11 cellular contexts compared by ENCODE assay signal in genomic region chrY:13705197-13705596, GRCh38. TPM values are rescaled to one million over a fixed set of nuclear protein-coding genes. Genes with fewer than 3 reads are reported as not detected.
DNase-seq lines count a peak whose midpoint lies in the region; ATAC-seq and TF ChIP-seq lines count a peak whose summit lies in the region.
"Had no signal": no experiment of that assay in that cellular context is flagged by ENCODE, and none has a peak within 500 bp of the region (broad histone marks: within the 10 kb centered on the region; RNA-seq: fewer than 3 reads in every experiment).

No MANE protein-coding gene starts in this region.

- intact Hi-C loops in heart left ventricle (cut with DNase I) = loop anchor here in 1 of 10 donors (10.0 kb wide), 1 partner anchor 270 kb away; no protein-coding TSS in a partner anchor
- intact Hi-C loops in left ventricle myocardium superior (cut with micrococcal nuclease) = no loop called here
- intact Hi-C loops in thyroid gland (cut with DNase I) = no loop called here

- no peak for ATAC-seq in heart left ventricle
- no peak for ATAC-seq in left ventricle myocardium superior
- ATAC-seq in GM19351 (IDR thresholded peaks at IDR 0.05; ENCODE audit: unreplicated experiment) = no peak
- no peak for ATAC-seq in HG03095 (IDR thresholded peaks at IDR 0.05; ENCODE audit: unreplicated experiment)
- no peak for ATAC-seq in HG03039 (IDR thresholded peaks at IDR 0.05; ENCODE audit: unreplicated experiment)
- ATAC-seq: body of pancreas had no signal

- H3K9me3 ChIP-seq in heart left ventricle (no peaks in the 10 kb centered on the region), iPS DF 6.9 (ENCODE audit: control insufficient read depth, insufficient read depth, low read length) (no peaks in the 10 kb centered on the region), thyroid gland (no peaks in the 10 kb centered on the region)
- H3K9me3 ChIP-seq: body of pancreas had no signal

- TF ChIP-seq POLR2A in heart left ventricle (IDR thresholded peaks at IDR 0.05) (no peak), thyroid gland (IDR thresholded peaks at IDR 0.05) (no peak)

- peak overlapping the region in 7 of 12 donors; percentile 40 to 70 (median 60) for H3K4me3 ChIP-seq in heart left ventricle
- H3K4me3 ChIP-seq in iPS DF 6.9 (ENCODE audit: low read length) = peak overlapping the region; percentile 14; the same call in 1 of the 2 replicates
- H3K4me3 ChIP-seq in thyroid gland (replicated peaks in 1 of 3) = no peak overlapping the region
- H3K4me3 ChIP-seq: hepatocyte had no signal

- WGBS in heart left ventricle, 4 donors = 17 to 27% methylated on average over 8 of the region's 8 CpGs; no CpG with 5 or more reads in 2 of the 4 donors
- no CpG with 5 or more reads among the region's 8 CpGs for WGBS in iPS DF 6.9 (ENCODE audit: insufficient coverage, insufficient read length)
- whole genome bisulfite sequencing in thyroid gland, 2 donors = 20 to 26% methylated on average over 8 of the region's 8 CpGs

- no peak for TF ChIP-seq CTCF in heart left ventricle (IDR thresholded peaks at IDR 0.05)
- TF ChIP-seq CTCF in VCaP (conservative IDR thresholded peaks at IDR 0.05) = no peak
- TF ChIP-seq CTCF in thyroid gland (IDR thresholded peaks at IDR 0.05) = no peak

- peaks cover 0 to 10% (median 0%) of the 10 kb centered on the region in 12 donors for H3K4me1 ChIP-seq in heart left ventricle
- H3K4me1 ChIP-seq in iPS DF 6.9 (ENCODE audit: control insufficient read depth, insufficient read depth, low read length) = peaks cover 2% of the 10 kb centered on the region; the same call in 1 of the 2 replicates
- H3K4me1 ChIP-seq in thyroid gland = no peaks in the 10 kb centered on the region

- H3K27me3 ChIP-seq in heart left ventricle (no peaks in the 10 kb centered on the region), iPS DF 6.9 (ENCODE audit: control insufficient read depth, insufficient read depth, low read length) (no peaks in the 10 kb centered on the region), thyroid gland (no peaks in the 10 kb centered on the region)
- H3K27me3 ChIP-seq: body of pancreas, hepatocyte had no signal

- H3K36me3 ChIP-seq in heart left ventricle = no peaks in the 10 kb centered on the region
- H3K36me3 ChIP-seq in iPS DF 6.9 (ENCODE audit: control insufficient read depth, insufficient read depth, low read length) = no peaks in the 10 kb centered on the region
- H3K36me3 ChIP-seq in thyroid gland = no peaks in the 10 kb centered on the region

- DNase-seq in heart left ventricle = peak in 1 of 5 donors; percentile 6
- no peak for DNase-seq in left ventricle myocardium superior
- no peak for DNase-seq in iPS DF 6.9 (ENCODE audit: low read depth, low spot score)
- peak; percentile 20 to 27 for DNase-seq in thyroid gland

- H3K27ac ChIP-seq in heart left ventricle = peak overlapping the region in 2 of 12 donors; percentile 94 to 96
- H3K27ac ChIP-seq in VCaP = peak overlapping the region; percentile 96
- no peak overlapping the region for H3K27ac ChIP-seq in iPS DF 6.9 (ENCODE audit: low read length)
- H3K27ac ChIP-seq in thyroid gland = no peak overlapping the region
- H3K27ac ChIP-seq: hepatocyte had no signal

RNA-seq across cellular contexts. Expression of gene TMSB4Y, which starts 1.5 kb away (rescaled TPM):
- total RNA-seq in heart left ventricle (1 to 10 TPM in 2 of 9 donors, under 1 TPM in 2, not detected in 5; 0.93 to 2.2 (median 1.1) TPM), left ventricle myocardium superior (0.59 TPM), thyroid gland (1 to 10 TPM in 2 of 4 donors, not detected in 2; 2.6 to 4.5 TPM)
- polyA plus RNA-seq in heart left ventricle = under 1 TPM; 0.53 to 0.65 TPM
- total RNA-seq: body of pancreas, hepatocyte, HT1080 had no signal
- polyA plus RNA-seq: hepatocyte had no signal

Comparison
In these comparisons a context has a peak if more than half of its experiments do, and no peak if none do; other contexts are left out.
1. DNase-seq: peak in thyroid gland (2 of 2); none in left ventricle myocardium superior (single experiment) and iPS DF 6.9 (single experiment).
2. H3K4me3 ChIP-seq: peak in heart left ventricle (7 of 12) and iPS DF 6.9 (single experiment); none in thyroid gland (0 of 3).